In the genomic region with DNA sequence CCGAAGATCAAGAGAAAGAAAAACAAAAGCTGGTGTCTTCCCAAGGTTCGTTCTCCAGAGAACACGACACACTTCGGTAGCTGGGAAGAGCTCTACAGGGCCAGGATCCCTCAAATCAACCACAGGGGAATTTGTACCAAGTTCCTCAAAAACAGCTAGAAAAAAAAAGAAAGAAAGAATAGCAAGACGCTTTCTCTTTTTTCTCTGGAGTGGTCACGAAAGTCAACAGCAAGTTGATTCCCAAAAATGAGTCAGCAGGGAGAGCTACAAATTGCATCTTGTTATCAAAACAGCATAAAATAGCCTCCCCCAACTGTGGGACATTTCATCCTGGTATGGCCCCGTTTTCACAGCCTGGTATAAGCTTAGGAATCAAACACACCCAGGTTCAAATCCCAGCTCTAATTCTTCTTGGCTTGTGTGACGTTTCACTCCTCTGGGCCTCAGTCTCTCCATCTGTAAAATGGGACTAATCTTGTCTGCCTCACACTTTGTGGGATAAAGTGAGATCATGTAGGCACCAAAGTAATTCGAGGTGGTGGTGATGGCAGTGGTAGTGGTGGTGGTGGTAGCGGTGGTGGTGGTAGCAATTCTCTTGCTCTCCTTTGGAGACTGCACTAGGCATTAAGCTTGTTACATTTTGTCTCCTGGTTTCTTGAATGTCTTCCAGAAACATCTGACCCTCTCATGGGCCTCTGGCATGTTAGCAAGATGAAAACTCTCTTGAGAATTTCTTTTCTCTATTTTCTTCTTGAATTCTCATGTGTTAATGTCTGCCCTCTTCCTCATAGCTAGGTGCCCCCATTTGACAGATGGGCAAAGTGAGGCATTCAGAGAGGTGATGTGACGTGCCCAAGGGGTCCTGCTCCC, we compare ENCODE assay signal across 10 cellular contexts. TPM values are rescaled to one million over a fixed set of nuclear protein-coding genes. Genes with fewer than 3 reads are reported as not detected.
DNase-seq lines count a peak whose midpoint lies in the region; ATAC-seq and TF ChIP-seq lines count a peak whose summit lies in the region.
"Had no signal": no experiment of that assay in that cellular context is flagged by ENCODE, and none has a peak within 500 bp of the region (broad histone marks: within the 10 kb centered on the region; RNA-seq: fewer than 3 reads in every experiment).

No MANE protein-coding gene starts in this region.

- no peaks in the 10 kb centered on the region for H3K79me2 ChIP-seq in smooth muscle cell (ENCODE audit: low read depth)

- peaks cover 5% of the 10 kb centered on the region for H3K27me3 Mint-ChIP-seq in activated naive CD4-positive, alpha-beta T cell treated with anti-CD3 and anti-CD28 coated beads, Interleukin-2, amount 10 ng/mL, durations not matched to agents 7 days and 5 days

- TF ChIP-seq CTCF in fibroblast of mammary gland (conservative IDR thresholded peaks at IDR 0.05; ENCODE audit: control insufficient read depth, insufficient read depth, low read depth, low read length) (no peak), smooth muscle cell (IDR thresholded peaks at IDR 0.05; ENCODE audit: borderline replicate concordance, insufficient read depth, poor library complexity, severe bottlenecking) (no peak)

- H3K36me3 ChIP-seq in urinary bladder (ENCODE audit: insufficient read depth): no peaks in the 10 kb centered on the region
- H3K36me3 ChIP-seq in smooth muscle cell (ENCODE audit: low read depth): no peaks in the 10 kb centered on the region

- peaks cover 25% of the 10 kb centered on the region for H3K36me3 Mint-ChIP-seq in activated naive CD4-positive, alpha-beta T cell treated with anti-CD3 and anti-CD28 coated beads, Interleukin-2, amount 10 ng/mL, durations not matched to agents 7 days and 5 days

- H3K27ac ChIP-seq in urinary bladder (ENCODE audit: low read depth) (peak overlapping the region; percentile 25), smooth muscle cell (ENCODE audit: low read depth) (no peak overlapping the region)

- H3K27me3 ChIP-seq in smooth muscle cell (ENCODE audit: low read depth): no peaks in the 10 kb centered on the region

- no peak for DNase-seq in activated naive CD4-positive, alpha-beta T cell treated with anti-CD3 and anti-CD28 coated beads, Interleukin-2, amount 10 ng/mL, durations not matched to agents 7 days and 5 days
- DNase-seq in activated naive CD4-positive, alpha-beta T cell (lab: John Stamatoyannopoulos, UW): no peak
- DNase-seq in RPMI7951 (ENCODE audit: low read depth) (peak; percentile 67), fibroblast of mammary gland (ENCODE audit: low read depth) (peak; percentile 40), smooth muscle cell (lab: John Stamatoyannopoulos, UW; ENCODE audit: unreplicated experiment) (no peak), NCI-H1105 treated with DMSO at 0.1 percent for 48 hours (lab: John Stamatoyannopoulos, UW) (no peak)
- DNase-seq: NCI-H524 treated with DMSO at 0.1 percent for 48 hours had no signal

- no peaks in the 10 kb centered on the region for H4K20me1 ChIP-seq in smooth muscle cell (ENCODE audit: low read depth)

- H3K9me3 Mint-ChIP-seq in activated naive CD4-positive, alpha-beta T cell treated with anti-CD3 and anti-CD28 coated beads, Interleukin-2, amount 10 ng/mL, durations not matched to agents 7 days and 5 days: peaks cover 1% of the 10 kb centered on the region

- no peak for ATAC-seq in HG02885 (IDR thresholded peaks at IDR 0.05; ENCODE audit: poor library complexity, unreplicated experiment)

- 37% methylated on average over 11 of the region's 11 CpGs for WGBS in urinary bladder
- 75% methylated on average over 11 of the region's 11 CpGs for WGBS in smooth muscle cell (ENCODE audit: low lambda C conversion rate)

- H3K27ac Mint-ChIP-seq in activated naive CD4-positive, alpha-beta T cell treated with anti-CD3 and anti-CD28 coated beads, Interleukin-2, amount 10 ng/mL, durations not matched to agents 7 days and 5 days: peak overlapping the region; percentile 97

- H3K4me3 Mint-ChIP-seq in activated naive CD4-positive, alpha-beta T cell treated with anti-CD3 and anti-CD28 coated beads, Interleukin-2, amount 10 ng/mL, durations not matched to agents 7 days and 5 days: peak overlapping the region; percentile 43

- CTCF ChIA-PET in activated naive CD4-positive, alpha-beta T cell treated with anti-CD3 and anti-CD28 coated beads, Interleukin-2, amount 10 ng/mL, durations not matched to agents 7 days and 5 days (lab: Charles Lee): interaction anchor here (0.9 to 2.1 kb wide), 4 partner anchors 9 to 28 kb away, joined by 3 to 9 read pairs (median 4); no protein-coding TSS in a partner anchor

- H3F3A ChIP-seq in smooth muscle cell (ENCODE audit: low read depth): no peaks in the 10 kb centered on the region

- H3K4me3 ChIP-seq in fibroblast of mammary gland (ENCODE audit: control insufficient read depth, low read depth, low read length) (no peak overlapping the region), urinary bladder (ENCODE audit: low read depth, low read length) (no peak overlapping the region), smooth muscle cell (no peak overlapping the region)
- H3K4me3 ChIP-seq: lung had no signal

- H3K4me1 ChIP-seq in urinary bladder (ENCODE audit: insufficient read depth) (no peaks in the 10 kb centered on the region), smooth muscle cell (ENCODE audit: low read depth) (no peaks in the 10 kb centered on the region)

- no peak overlapping the region for H2AFZ ChIP-seq in smooth muscle cell (ENCODE audit: low read depth)

- H3K9me3 ChIP-seq in smooth muscle cell (replicated peaks; ENCODE audit: low read depth): no peaks in the 10 kb centered on the region

- H3K4me1 Mint-ChIP-seq in activated naive CD4-positive, alpha-beta T cell treated with anti-CD3 and anti-CD28 coated beads, Interleukin-2, amount 10 ng/mL, durations not matched to agents 7 days and 5 days: peaks cover 60% of the 10 kb centered on the region

- no peak overlapping the region for H3K4me2 ChIP-seq in smooth muscle cell

- H3K9ac ChIP-seq in smooth muscle cell (ENCODE audit: low read depth): no peak overlapping the region

RNA-seq across cellular contexts. Expression of a gene that starts 1.0 kb away (rescaled TPM):
- total RNA-seq in RPMI7951 (2014; rRNA removed; shearing (Covaris generic)): 1.1 and 2.1 TPM in 2 replicates
- total RNA-seq in urinary bladder (0.53 TPM), smooth muscle cell (not detected in 2 replicates)
- polyA plus RNA-seq in urinary bladder (0.27 TPM), smooth muscle cell (not detected in 2 replicates)

Comparison
In these comparisons a context has a peak if more than half of its experiments do, and no peak if none do; other contexts are left out.
1. DNase-seq: peak in RPMI7951 (single experiment) and fibroblast of mammary gland (single experiment); none in activated naive CD4-positive, alpha-beta T cell treated with anti-CD3 and anti-CD28 coated beads, Interleukin-2, amount 10 ng/mL, durations not matched to agents 7 days and 5 days (single experiment), activated naive CD4-positive, alpha-beta T cell (0 of 4), smooth muscle cell (single experiment) and NCI-H1105 treated with DMSO at 0.1 percent for 48 hours (single experiment).